Comparison of ENCODE assay signal across 14 cellular contexts in the genomic region with DNA sequence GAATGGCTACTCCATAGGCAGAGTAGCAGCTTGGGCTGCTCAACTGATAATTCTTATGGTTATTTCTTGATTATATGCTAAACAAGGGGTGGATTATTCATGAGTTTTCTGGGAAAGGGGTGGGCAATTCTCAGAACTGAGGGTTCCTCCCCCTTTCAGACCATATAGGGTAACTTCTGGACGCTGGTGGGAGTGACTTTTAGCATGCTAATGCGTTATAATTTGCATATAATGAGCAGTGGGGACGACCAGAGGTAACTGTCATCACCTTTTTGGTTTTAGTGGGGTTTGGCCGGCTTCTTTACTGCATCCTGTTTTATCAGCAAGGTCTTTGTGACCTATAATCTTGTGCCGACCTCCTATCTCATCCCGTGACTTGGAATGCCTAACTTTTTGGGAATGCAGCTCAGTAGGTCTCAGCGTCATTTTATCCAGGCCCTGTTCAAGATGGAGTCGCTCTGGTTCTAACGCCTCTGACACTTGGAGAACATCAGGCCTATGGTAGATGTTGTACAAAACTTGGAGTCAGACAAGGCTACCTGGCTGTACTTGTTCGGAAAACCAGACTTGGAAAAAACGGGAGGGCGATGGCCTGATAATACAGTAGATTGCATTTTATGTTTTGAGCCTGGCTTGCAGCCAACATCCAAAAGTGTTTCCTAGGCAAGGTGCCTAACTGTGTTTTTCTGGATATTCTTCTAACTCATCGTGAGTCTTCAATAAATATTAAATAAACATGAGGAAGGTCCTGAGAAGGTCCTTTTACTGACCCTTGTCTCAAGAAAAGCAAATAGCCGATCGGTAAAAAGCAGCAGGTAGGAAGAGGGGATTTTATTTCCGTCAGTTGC. TPM values are rescaled to one million over a fixed set of nuclear protein-coding genes. Genes with fewer than 3 reads are reported as not detected.
DNase-seq lines count a peak whose midpoint lies in the region; TF ChIP-seq lines count a peak whose summit lies in the region.
"Had no signal": no experiment of that assay in that cellular context is flagged by ENCODE, and none has a peak within 500 bp of the region (broad histone marks: within the 10 kb centered on the region; RNA-seq: fewer than 3 reads in every experiment).

No MANE protein-coding gene starts in this region.

- H4K91ac ChIP-seq in H9 (ENCODE audit: insufficient read length, low read depth, low read length), result no peak overlapping the region

- in situ Hi-C loops in GM23248 (cut with MboI), result no loop called here

- H3K9me2 ChIP-seq in GM23248 (ENCODE audit: insufficient read depth), result no peaks in the 10 kb centered on the region

- DNase-seq in H9 (no peak), NCI-H748 (lab: John Stamatoyannopoulos, UW; ENCODE audit: unreplicated experiment) (no peak), GM23248 (no peak), NCI-H524 treated with DMSO at 0.1 percent for 48 hours (lab: John Stamatoyannopoulos, UW) (no peak)
- no peak for DNase-seq in activated T-helper 2 cell treated with anti-CD3 and anti-CD28 coated beads, Interferon-gamma antibody, Interleukin-2, Interleukin-4, amounts not matched to agents 10 μg/mL and 5 μg/mL and 100 μg/mL, durations not matched to agents 14 hours and 24 hours and 36 hours (ENCODE audit: low spot score)
- DNase-seq in activated CD8-positive, alpha-beta memory T cell treated with anti-CD3 and anti-CD28 coated beads, Interleukin-2, amount 50 U/mL, for 4 hours, result no peak
- DNase-seq: AML-193; DND-41; effector CD8-positive, alpha-beta T cell; NCI-H2107; pancreas; SHP77 had no signal

- no peak overlapping the region for H4K5ac ChIP-seq in H9 (ENCODE audit: insufficient read length, low read depth, low read length)

- H4K20me1 ChIP-seq in H9 (ENCODE audit: control insufficient read depth, insufficient read depth, insufficient read length) (no peaks in the 10 kb centered on the region), GM23248 (ENCODE audit: insufficient read depth) (no peaks in the 10 kb centered on the region)

- H3K9me3 ChIP-seq in H9 (ENCODE audit: control insufficient read depth, low read depth, low read length) (no peaks in the 10 kb centered on the region), GM23248 (ENCODE audit: low read depth) (no peaks in the 10 kb centered on the region)
- H3K9me3 ChIP-seq: pancreas had no signal

- H3K4me1 ChIP-seq in H9 (ENCODE audit: insufficient read depth, low read length) (peaks cover 8% of the 10 kb centered on the region), GM23248 (ENCODE audit: insufficient read depth) (no peaks in the 10 kb centered on the region)

- H2BK15ac ChIP-seq in H9 (ENCODE audit: low read depth, low read length), result no peak overlapping the region

- H4K8ac ChIP-seq in H9 (replicated peaks; ENCODE audit: insufficient read length, low read depth, low read length), result no peak overlapping the region

- no peak overlapping the region for H2BK120ac ChIP-seq in H9 (ENCODE audit: low read depth, low read length, poor library complexity, severe bottlenecking)

- H3K4me2 ChIP-seq in H9 (ENCODE audit: insufficient read depth, insufficient read length, low read length), result peak overlapping the region; percentile 65
- H3K4me2 ChIP-seq in GM23248 (ENCODE audit: unreplicated experiment), result no peak overlapping the region

- H3K4me3 Mint-ChIP-seq in H9 (peak overlapping the region; percentile 93 to 94; a peak in 3 of 5 replicates), nephron (peak overlapping the region; percentile 91 to 93 (median 92))
- peak overlapping the region; percentile 87 for H3K4me3 Mint-ChIP-seq in activated T-helper 2 cell treated with anti-CD3 and anti-CD28 coated beads, Interferon-gamma antibody, Interleukin-2, Interleukin-4, amounts not matched to agents 10 μg/mL and 5 μg/mL and 100 μg/mL, durations not matched to agents 14 hours and 24 hours and 36 hours (ENCODE audit: low read depth)

- peaks cover 13% of the 10 kb centered on the region for H3K27me3 Mint-ChIP-seq in H9 (ENCODE audit: low read depth)
- H3K27me3 Mint-ChIP-seq in activated T-helper 2 cell treated with anti-CD3 and anti-CD28 coated beads, Interferon-gamma antibody, Interleukin-2, Interleukin-4, amounts not matched to agents 10 μg/mL and 5 μg/mL and 100 μg/mL, durations not matched to agents 14 hours and 24 hours and 36 hours (ENCODE audit: low read depth), result no peaks in the 10 kb centered on the region
- no peaks in the 10 kb centered on the region for H3K27me3 Mint-ChIP-seq in nephron (ENCODE audit: low read depth)

- TF ChIP-seq CTCF in C4-2B (conservative IDR thresholded peaks at IDR 0.05), result no peak
- TF ChIP-seq CTCF in H9 (conservative IDR thresholded peaks at IDR 0.05), result no peak
- no peak for TF ChIP-seq CTCF in nephron (IDR thresholded peaks at IDR 0.05; ENCODE audit: unreplicated experiment in 3 of 3)

- H3K36me3 Mint-ChIP-seq in H9 (ENCODE audit: insufficient read depth in 1 of 3, low read depth in 3 of 3) (peaks cover 0 to 11% (median 10%) of the 10 kb centered on the region in 3 experiments; a peak in 6 of 7 replicates), nephron (ENCODE audit: low read depth) (peaks cover 7% of the 10 kb centered on the region)
- H3K36me3 Mint-ChIP-seq in activated T-helper 2 cell treated with anti-CD3 and anti-CD28 coated beads, Interferon-gamma antibody, Interleukin-2, Interleukin-4, amounts not matched to agents 10 μg/mL and 5 μg/mL and 100 μg/mL, durations not matched to agents 14 hours and 24 hours and 36 hours (ENCODE audit: low read depth), result peaks cover 15% of the 10 kb centered on the region

- peaks cover 3% of the 10 kb centered on the region for H3K79me1 ChIP-seq in H9 (ENCODE audit: insufficient read depth, low read depth, low read length, poor library complexity, severe bottlenecking)

- no peak overlapping the region for H2BK5ac ChIP-seq in H9 (ENCODE audit: insufficient read length, low read length)

- no peak overlapping the region for H2BK12ac ChIP-seq in H9 (ENCODE audit: insufficient read length, low read depth, low read length)

- intact Hi-C loops in activated T-helper 2 cell treated with anti-CD3 and anti-CD28 coated beads, Interferon-gamma antibody, Interleukin-2, Interleukin-4, amounts not matched to agents 10 μg/mL and 5 μg/mL and 100 μg/mL, durations not matched to agents 14 hours and 24 hours and 36 hours (cut with micrococcal nuclease), result loop anchor here (10.0 kb wide), 2 partner anchors 134 to 266 kb away; partner anchors contain the start of gene ACSL4

- no peak overlapping the region for H3K23ac ChIP-seq in H9 (ENCODE audit: insufficient read length, low read depth, low read length)

- H3T11ph ChIP-seq in H9 (ENCODE audit: low read length), result no peak overlapping the region

- H3K79me2 ChIP-seq in H9 (ENCODE audit: insufficient read depth, low read length) (no peaks in the 10 kb centered on the region), GM23248 (ENCODE audit: insufficient read depth) (no peaks in the 10 kb centered on the region)

- H3F3A ChIP-seq in GM23248 (ENCODE audit: insufficient read depth), result no peaks in the 10 kb centered on the region

- H3K4ac ChIP-seq in H9 (ENCODE audit: low read depth, low read length), result no peak overlapping the region

- no peak overlapping the region for H2AK5ac ChIP-seq in H9 (ENCODE audit: insufficient read length, low read length)

- H3K23me2 ChIP-seq in H9 (ENCODE audit: insufficient read length, low read depth, low read length, poor library complexity, severe bottlenecking), result peaks cover 17% of the 10 kb centered on the region

- H3K36me3 ChIP-seq in GM23248 (ENCODE audit: low read depth), result no peaks in the 10 kb centered on the region
- H3K36me3 ChIP-seq: pancreas had no signal

- H2AFZ ChIP-seq in H9 (ENCODE audit: low read length), result no peak overlapping the region
- no peak overlapping the region for H2AFZ ChIP-seq in GM23248

- no CpG with 5 or more reads among the region's 16 CpGs for WGBS in H9 (ENCODE audit: extremely low coverage, insufficient read length, low lambda C conversion rate)
- 85 to 89% methylated on average over 15 to 16 of the region's 16 CpGs for WGBS in GM23248 (ENCODE audit: low coverage in 1 of 2, low lambda C conversion rate in 2 of 2, missing lambda C conversion rate in 2 of 2), 2 experiments

- H3K9me3 Mint-ChIP-seq in H9, result peaks cover 5 to 6% of the 10 kb centered on the region in 2 experiments
- no peaks in the 10 kb centered on the region for H3K9me3 Mint-ChIP-seq in activated T-helper 2 cell treated with anti-CD3 and anti-CD28 coated beads, Interferon-gamma antibody, Interleukin-2, Interleukin-4, amounts not matched to agents 10 μg/mL and 5 μg/mL and 100 μg/mL, durations not matched to agents 14 hours and 24 hours and 36 hours
- H3K9me3 Mint-ChIP-seq in nephron, result no peaks in the 10 kb centered on the region

- no peak overlapping the region for H3K18ac ChIP-seq in H9 (ENCODE audit: insufficient read length, low read depth, low read length)

- no peak overlapping the region for H3K14ac ChIP-seq in H9 (ENCODE audit: insufficient read depth, low read length)

- no peak overlapping the region for H2BK20ac ChIP-seq in H9 (ENCODE audit: low read depth, low read length, poor library complexity, severe bottlenecking)

- H3K9ac ChIP-seq in H9 (ENCODE audit: extremely low read depth, insufficient read length, low read length), result no peak overlapping the region
- no peak overlapping the region for H3K9ac ChIP-seq in GM23248

- H3K4me3 ChIP-seq in GM23248, result no peak overlapping the region

- H3K27ac ChIP-seq in C4-2B (peak overlapping the region; percentile 83), H9 (ENCODE audit: insufficient read length, low read depth, low read length) (no peak overlapping the region), GM23248 (no peak overlapping the region)

- H3K27ac Mint-ChIP-seq in H9 (no peak overlapping the region; a peak in 1 of 7 replicates), nephron (peak overlapping the region; percentile 89 to 97 (median 97))
- H3K27ac Mint-ChIP-seq in activated T-helper 2 cell treated with anti-CD3 and anti-CD28 coated beads, Interferon-gamma antibody, Interleukin-2, Interleukin-4, amounts not matched to agents 10 μg/mL and 5 μg/mL and 100 μg/mL, durations not matched to agents 14 hours and 24 hours and 36 hours, result peak overlapping the region; percentile 94

- H3K27me3 ChIP-seq in H9 (ENCODE audit: insufficient read depth, low read length), result peaks cover 3% of the 10 kb centered on the region; the same call in 1 of the 2 replicates
- no peaks in the 10 kb centered on the region for H3K27me3 ChIP-seq in GM23248 (replicated peaks; ENCODE audit: insufficient read depth)

- H3K4me1 Mint-ChIP-seq in H9, result peaks cover 40 to 45% of the 10 kb centered on the region in 2 experiments
- H3K4me1 Mint-ChIP-seq in activated T-helper 2 cell treated with anti-CD3 and anti-CD28 coated beads, Interferon-gamma antibody, Interleukin-2, Interleukin-4, amounts not matched to agents 10 μg/mL and 5 μg/mL and 100 μg/mL, durations not matched to agents 14 hours and 24 hours and 36 hours (ENCODE audit: low read depth), result peaks cover 19% of the 10 kb centered on the region
- H3K4me1 Mint-ChIP-seq in nephron, result peaks cover 44% of the 10 kb centered on the region

- H3K56ac ChIP-seq in H9 (ENCODE audit: insufficient read length, low read depth, low read length), result no peak overlapping the region

RNA-seq across cellular contexts. Expression of gene TMEM164, which starts 1.8 kb away (rescaled TPM):
- total RNA-seq in H9 (2021), result 30.4 and 31.2 TPM in 2 replicates
- 19.5 and 20.0 TPM in 2 replicates for total RNA-seq in activated T-helper 2 cell treated with anti-CD3 and anti-CD28 coated beads, Interferon-gamma antibody, Interleukin-2, Interleukin-4, amounts not matched to agents 10 μg/mL and 5 μg/mL and 100 μg/mL, durations not matched to agents 14 hours and 24 hours and 36 hours
- 4.4 and 9.1 TPM in 2 replicates for total RNA-seq in GM23248 (2014; rRNA removed; shearing (Covaris generic))
- polyA plus RNA-seq in GM23248 (2016; fragmentation: Nextera tagmentation; extraction: Ambion mirVana), result 1.1 and 1.4 TPM in 2 replicates

Comparison
In these comparisons a context has a peak if more than half of its experiments do, and no peak if none do; other contexts are left out.
1. H3K27ac Mint-ChIP-seq: peak in activated T-helper 2 cell treated with anti-CD3 and anti-CD28 coated beads, Interferon-gamma antibody, Interleukin-2, Interleukin-4, amounts not matched to agents 10 μg/mL and 5 μg/mL and 100 μg/mL, durations not matched to agents 14 hours and 24 hours and 36 hours (single experiment) and nephron (3 of 3); none in H9 (0 of 3).
2. Peak in every context shown above with its lines, with median percentiles within 50 percentile points of each other: H3K4me3 Mint-ChIP-seq.